8 cellular contexts compared by ENCODE assay signal in genomic region chr1:151574575-151575529, GRCh38. TPM values are rescaled to one million over a fixed set of nuclear protein-coding genes. Genes with fewer than 3 reads are reported as not detected.
DNase-seq lines count a peak whose midpoint lies in the region; ATAC-seq and TF ChIP-seq lines count a peak whose summit lies in the region.

No MANE protein-coding gene starts in this region.

- peak overlapping the region in 1 of 2 donors; percentile 36 for H3K27ac Mint-ChIP-seq in activated naive CD4-positive, alpha-beta T cell treated with anti-CD3 and anti-CD28 coated beads, Interleukin-2, amount 50 U/mL, for 72 hours
- peak overlapping the region in 1 of 3 experiments; percentile 77; a peak in 1 of 7 replicates for H3K27ac Mint-ChIP-seq in H9

- H3K23me2 ChIP-seq in H9 (ENCODE audit: insufficient read length, low read depth, low read length, poor library complexity, severe bottlenecking), result no peaks in the 10 kb centered on the region

- in situ Hi-C loops in transverse colon (cut with MboI; ENCODE audit: low pct_ligation_motif_present in 1 of 4, low pct_unique_long_range_greater_than_20kb in 1 of 4, low sequenced_read_pairs in 3 of 4), result loop anchor here in 1 of 4 donors (25.0 kb wide), 1 partner anchor 162 kb away; no protein-coding TSS in a partner anchor

- no peak overlapping the region for H3K18ac ChIP-seq in H9 (ENCODE audit: insufficient read length, low read depth, low read length)

- no peak overlapping the region for H2BK120ac ChIP-seq in H9 (ENCODE audit: low read depth, low read length, poor library complexity, severe bottlenecking)

- peaks cover 0 to 25% (median 13%) of the 10 kb centered on the region in 4 donors for H3K36me3 ChIP-seq in transverse colon

- intact Hi-C loops in transverse colon (cut with DNase I; ENCODE audit: low total_unique reads), result no loop called here

- TF ChIP-seq CTCF in fibroblast of pulmonary artery (IDR thresholded peaks at IDR 0.05; ENCODE audit: low read length, missing control alignments) (no peak), transverse colon (IDR thresholded peaks at IDR 0.05) (no peak), H9 (conservative IDR thresholded peaks at IDR 0.05) (no peak)

- no peaks in the 10 kb centered on the region for H3K9me3 Mint-ChIP-seq in activated naive CD4-positive, alpha-beta T cell treated with anti-CD3 and anti-CD28 coated beads, Interleukin-2, amount 50 U/mL, for 72 hours
- no peaks in the 10 kb centered on the region for H3K9me3 Mint-ChIP-seq in H9

- no peak overlapping the region for H3K4ac ChIP-seq in H9 (ENCODE audit: low read depth, low read length)

- H3K56ac ChIP-seq in H9 (ENCODE audit: insufficient read length, low read depth, low read length), result no peak overlapping the region

- no peaks in the 10 kb centered on the region for H3K27me3 Mint-ChIP-seq in H9 (ENCODE audit: low read depth)

- TF ChIP-seq EP300 in transverse colon (IDR thresholded peaks at IDR 0.05; ENCODE audit: low read depth), result no peak

- H2BK20ac ChIP-seq in H9 (ENCODE audit: low read depth, low read length, poor library complexity, severe bottlenecking), result no peak overlapping the region

- no peaks in the 10 kb centered on the region for H3K27me3 ChIP-seq in transverse colon
- no peaks in the 10 kb centered on the region for H3K27me3 ChIP-seq in H9 (ENCODE audit: insufficient read depth, low read length)

- no peak overlapping the region for H4K8ac ChIP-seq in H9 (replicated peaks; ENCODE audit: insufficient read length, low read depth, low read length)

- peak; percentile 67 to 82 for ATAC-seq in activated naive CD4-positive, alpha-beta T cell treated with anti-CD3 and anti-CD28 coated beads, Interleukin-2, amount 50 U/mL, for 72 hours
- no peak for ATAC-seq in HG02973 (IDR thresholded peaks at IDR 0.05; ENCODE audit: unreplicated experiment)
- no peak for ATAC-seq in HG03442 (IDR thresholded peaks at IDR 0.05; ENCODE audit: unreplicated experiment)

- no peaks in the 10 kb centered on the region for H3K79me2 ChIP-seq in H9 (ENCODE audit: insufficient read depth, low read length)

- peaks cover 0 to 15% of the 10 kb centered on the region in 2 donors for H3K36me3 Mint-ChIP-seq in activated naive CD4-positive, alpha-beta T cell treated with anti-CD3 and anti-CD28 coated beads, Interleukin-2, amount 50 U/mL, for 72 hours
- peaks cover 6 to 53% (median 36%) of the 10 kb centered on the region in 3 experiments; a peak in 6 of 7 replicates for H3K36me3 Mint-ChIP-seq in H9 (ENCODE audit: insufficient read depth in 1 of 3, low read depth in 3 of 3)

- no peak overlapping the region for H4K5ac ChIP-seq in H9 (ENCODE audit: insufficient read length, low read depth, low read length)

- no peak overlapping the region for H2BK5ac ChIP-seq in H9 (ENCODE audit: insufficient read length, low read length)

- H4K91ac ChIP-seq in H9 (ENCODE audit: insufficient read length, low read depth, low read length), result no peak overlapping the region

- no peak overlapping the region for H2AK5ac ChIP-seq in H9 (ENCODE audit: insufficient read length, low read length)

- no peak overlapping the region for H2AFZ ChIP-seq in H9 (ENCODE audit: low read length)

- H3K4me2 ChIP-seq in H9 (ENCODE audit: insufficient read depth, insufficient read length, low read length), result no peak overlapping the region

- no peak overlapping the region for H3K4me3 Mint-ChIP-seq in H9

- no peak for DNase-seq in activated naive CD4-positive, alpha-beta T cell treated with anti-CD3 and anti-CD28 coated beads, Interleukin-2, amount 50 U/mL, for 72 hours (ENCODE audit: low spot score in 2 of 2)
- no peak for DNase-seq in activated naive CD4-positive, alpha-beta T cell treated with anti-CD3 and anti-CD28 coated beads, Interleukin-2, amount 50 U/mL, for 16 hours
- DNase-seq in T1000 (lab: John Stamatoyannopoulos, UW) (peak; percentile 31), fibroblast of pulmonary artery (ENCODE audit: low read depth) (peak; percentile 84), transverse colon (peak; percentile 16), H9 (no peak)

- H3K4me1 ChIP-seq in transverse colon, result peaks cover 0 to 12% (median 5%) of the 10 kb centered on the region in 4 donors
- H3K4me1 ChIP-seq in H9 (ENCODE audit: insufficient read depth, low read length), result no peaks in the 10 kb centered on the region

- H3K27ac ChIP-seq in transverse colon (no peak overlapping the region), H9 (ENCODE audit: insufficient read length, low read depth, low read length) (no peak overlapping the region)

- no peak overlapping the region for H2BK15ac ChIP-seq in H9 (ENCODE audit: low read depth, low read length)

- TF ChIP-seq POLR2A in transverse colon (IDR thresholded peaks at IDR 0.05), result no peak

- H3K9ac ChIP-seq in H9 (ENCODE audit: extremely low read depth, insufficient read length, low read length), result no peak overlapping the region

- no peak overlapping the region for H3T11ph ChIP-seq in H9 (ENCODE audit: low read length)

- H3K9me3 ChIP-seq in transverse colon, result no peaks in the 10 kb centered on the region
- H3K9me3 ChIP-seq in H9 (ENCODE audit: control insufficient read depth, low read depth, low read length), result no peaks in the 10 kb centered on the region

- H4K20me1 ChIP-seq in H9 (ENCODE audit: control insufficient read depth, insufficient read depth, insufficient read length), result no peaks in the 10 kb centered on the region

- H3K23ac ChIP-seq in H9 (ENCODE audit: insufficient read length, low read depth, low read length), result no peak overlapping the region

- no peak overlapping the region for H2BK12ac ChIP-seq in H9 (ENCODE audit: insufficient read length, low read depth, low read length)

- peaks cover 8 to 10% of the 10 kb centered on the region in 2 experiments for H3K4me1 Mint-ChIP-seq in H9

- H3K79me1 ChIP-seq in H9 (ENCODE audit: insufficient read depth, low read depth, low read length, poor library complexity, severe bottlenecking), result no peaks in the 10 kb centered on the region

- WGBS in transverse colon (ENCODE audit: low coverage in 1 of 2), 2 donors, result 78% methylated on average over 12 of the region's 12 CpGs; no CpG with 5 or more reads in 1 of the 2 donors
- no CpG with 5 or more reads among the region's 12 CpGs for WGBS in H9 (ENCODE audit: extremely low coverage, insufficient read length, low lambda C conversion rate)

- H3K14ac ChIP-seq in H9 (ENCODE audit: insufficient read depth, low read length), result no peak overlapping the region

- H3K4me3 ChIP-seq in fibroblast of pulmonary artery (replicated peaks; ENCODE audit: low read depth, low read length), result no peak overlapping the region
- H3K4me3 ChIP-seq in transverse colon, result no peak overlapping the region

RNA-seq across cellular contexts. Expression of gene TUFT1, which starts 34.7 kb away (rescaled TPM):
- total RNA-seq in activated naive CD4-positive, alpha-beta T cell treated with anti-CD3 and anti-CD28 coated beads, Interleukin-2, amount 50 U/mL, for 72 hours, result 1 to 10 TPM; 5.1 to 5.6 TPM
- total RNA-seq in transverse colon (10 to 100 TPM; 22.8 to 65.5 (median 30.8) TPM), H9 (2021) (6.2 and 6.5 TPM in 2 replicates)

RNA-seq across cellular contexts. Expression of gene SNX27, which starts 37.0 kb away (rescaled TPM):
- 10 to 100 TPM; 24.3 to 34.4 TPM for total RNA-seq in activated naive CD4-positive, alpha-beta T cell treated with anti-CD3 and anti-CD28 coated beads, Interleukin-2, amount 50 U/mL, for 72 hours
- total RNA-seq in transverse colon (10 to 100 TPM; 11.5 to 37.0 (median 24.6) TPM), H9 (2021) (48.9 and 53.3 TPM in 2 replicates)

Comparison
In these comparisons a context has a peak if more than half of its experiments do, and no peak if none do; other contexts are left out.
1. ATAC-seq: peak in activated naive CD4-positive, alpha-beta T cell treated with anti-CD3 and anti-CD28 coated beads, Interleukin-2, amount 50 U/mL, for 72 hours (2 of 2); none in HG02973 (single experiment) and HG03442 (single experiment).
2. DNase-seq: peak in T1000 (single experiment), fibroblast of pulmonary artery (single experiment) and transverse colon (single experiment); none in activated naive CD4-positive, alpha-beta T cell treated with anti-CD3 and anti-CD28 coated beads, Interleukin-2, amount 50 U/mL, for 72 hours (0 of 2), activated naive CD4-positive, alpha-beta T cell treated with anti-CD3 and anti-CD28 coated beads, Interleukin-2, amount 50 U/mL, for 16 hours (single experiment) and H9 (single experiment).